16 cellular contexts compared by ENCODE assay signal in genomic region chr6:38259736-38260135, GRCh38.
DNase-seq lines count a peak whose midpoint lies in the region; ATAC-seq lines count a peak whose summit lies in the region.
"Had no signal": no experiment of that assay in that cellular context is flagged by ENCODE, and none has a peak within 500 bp of the region (broad histone marks: within the 10 kb centered on the region; RNA-seq: fewer than 3 reads in every experiment).

No MANE protein-coding gene starts in this region.

- POLR2A ChIA-PET in activated CD4-positive, alpha-beta T cell treated with anti-CD3 and anti-CD28 coated beads for 36 hours (lab: Charles Lee): interaction anchor here (0.5 kb wide), 1 partner anchor 146 kb away, joined by 5 read pairs; no protein-coding TSS in a partner anchor

- H3K9me3 Mint-ChIP-seq in activated CD4-positive, alpha-beta T cell treated with anti-CD3 and anti-CD28 coated beads for 36 hours (ENCODE audit: low read depth): no peaks in the 10 kb centered on the region
- H3K9me3 Mint-ChIP-seq: neural progenitor cell had no signal

- H3K9me3 ChIP-seq in skeletal muscle satellite cell (replicated peaks; ENCODE audit: low read length): no peaks in the 10 kb centered on the region
- H3K9me3 ChIP-seq: transverse colon had no signal

- no peaks in the 10 kb centered on the region for H3K36me3 ChIP-seq in skeletal muscle satellite cell (ENCODE audit: insufficient read depth, low read length)
- H3K36me3 ChIP-seq: neural progenitor cell had no signal

- peak; percentile 80 for ATAC-seq in activated CD4-positive, alpha-beta T cell treated with anti-CD3 and anti-CD28 coated beads for 36 hours
- ATAC-seq in HG03442 (IDR thresholded peaks at IDR 0.05; ENCODE audit: unreplicated experiment): no peak
- ATAC-seq: heart right ventricle had no signal

- intact Hi-C loops in activated CD4-positive, alpha-beta T cell treated with anti-CD3 and anti-CD28 coated beads for 36 hours (cut with DNase I, micrococcal nuclease): no loop called here

- H3K4me1 Mint-ChIP-seq in activated CD4-positive, alpha-beta T cell treated with anti-CD3 and anti-CD28 coated beads for 36 hours: peaks cover 20% of the 10 kb centered on the region

- CTCF ChIA-PET in activated CD4-positive, alpha-beta T cell treated with anti-CD3 and anti-CD28 coated beads for 36 hours (lab: Charles Lee): interaction anchor here (0.6 to 1.3 kb wide), 2 partner anchors 10 to 172 kb away, joined by 3 to 5 read pairs; no protein-coding TSS in a partner anchor

- H3K4me1 ChIP-seq in skeletal muscle satellite cell (ENCODE audit: control insufficient read depth, insufficient read depth, low read length): peaks cover 46% of the 10 kb centered on the region

- H3K4me3 Mint-ChIP-seq in activated CD4-positive, alpha-beta T cell treated with anti-CD3 and anti-CD28 coated beads for 36 hours: no peak overlapping the region
- H3K4me3 Mint-ChIP-seq: IgD-negative memory B cell, neural progenitor cell had no signal

- H3K27ac Mint-ChIP-seq in activated CD4-positive, alpha-beta T cell treated with anti-CD3 and anti-CD28 coated beads for 36 hours: peak overlapping the region; percentile 48
- H3K27ac Mint-ChIP-seq: IgD-negative memory B cell, neural progenitor cell had no signal

- H3K27me3 Mint-ChIP-seq in activated CD4-positive, alpha-beta T cell treated with anti-CD3 and anti-CD28 coated beads for 36 hours: no peaks in the 10 kb centered on the region
- H3K27me3 Mint-ChIP-seq: IgD-negative memory B cell had no signal

- peak overlapping the region; percentile 22 for H3K4me3 ChIP-seq in skeletal muscle satellite cell (ENCODE audit: low read length)
- H3K4me3 ChIP-seq: heart right ventricle, neural progenitor cell, transverse colon had no signal

- DNase-seq in activated CD4-positive, alpha-beta T cell treated with anti-CD3 and anti-CD28 coated beads for 36 hours: no peak
- DNase-seq in activated CD4-positive, alpha-beta T cell treated with anti-CD3 and anti-CD28 coated beads, Interleukin-2, amount 50 U/mL, for 4 hours: no peak
- peak; percentile 91 for DNase-seq in RKO (ENCODE audit: low spot score)
- DNase-seq in dermis blood vessel endothelial cell: peak; percentile 68
- no peak for DNase-seq in amniotic stem cell (lab: John Stamatoyannopoulos, UW)
- no peak for DNase-seq in anterior cingulate cortex (lab: John Stamatoyannopoulos, UW)
- DNase-seq: activated CD4-positive, alpha-beta T cell treated with anti-CD3 and anti-CD28 coated beads for 48 hours; activated naive CD4-positive, alpha-beta T cell treated with anti-CD3 and anti-CD28 coated beads, Interleukin-2, amount 50 U/mL, for 16 hours; heart right ventricle; NCI-H146; NCI-H774; transverse colon had no signal

- H3K9ac ChIP-seq in skeletal muscle satellite cell (ENCODE audit: low read depth, low read length): peak overlapping the region; percentile 5
- H3K9ac ChIP-seq: neural progenitor cell had no signal

- H3K27me3 ChIP-seq in skeletal muscle satellite cell (ENCODE audit: control insufficient read depth, insufficient read depth, low read length): no peaks in the 10 kb centered on the region
- H3K27me3 ChIP-seq: heart right ventricle, neural progenitor cell, transverse colon had no signal

- peak overlapping the region; percentile 58 for H3K4me2 ChIP-seq in skeletal muscle satellite cell (ENCODE audit: low read length)
- H3K4me2 ChIP-seq: neural progenitor cell had no signal

- H3K36me3 Mint-ChIP-seq in activated CD4-positive, alpha-beta T cell treated with anti-CD3 and anti-CD28 coated beads for 36 hours (ENCODE audit: low read depth): peaks cover 26% of the 10 kb centered on the region

Comparison
In these comparisons a context has a peak if more than half of its experiments do, and no peak if none do; other contexts are left out.
1. DNase-seq: peak in RKO (single experiment) and dermis blood vessel endothelial cell (single experiment); none in activated CD4-positive, alpha-beta T cell treated with anti-CD3 and anti-CD28 coated beads for 36 hours (single experiment), activated CD4-positive, alpha-beta T cell treated with anti-CD3 and anti-CD28 coated beads, Interleukin-2, amount 50 U/mL, for 4 hours (0 of 2), amniotic stem cell (single experiment) and anterior cingulate cortex (0 of 58).